Comparison of ENCODE assay signal across 9 cellular contexts in genomic region chr14:55438066-55438683, GRCh38. TPM values are rescaled to one million over a fixed set of nuclear protein-coding genes. Genes with fewer than 3 reads are reported as not detected.
DNase-seq lines count a peak whose midpoint lies in the region; ATAC-seq and TF ChIP-seq lines count a peak whose summit lies in the region.
"Had no signal": no experiment of that assay in that cellular context is flagged by ENCODE, and none has a peak within 500 bp of the region (broad histone marks: within the 10 kb centered on the region; RNA-seq: fewer than 3 reads in every experiment).

No MANE protein-coding gene starts in this region.

- ATAC-seq in HG03521 (IDR thresholded peaks at IDR 0.05; ENCODE audit: unreplicated experiment) (peak; percentile 48), GM19395 (IDR thresholded peaks at IDR 0.05; ENCODE audit: unreplicated experiment) (no peak)

- H3K4me3 Mint-ChIP-seq in activated CD4-positive, alpha-beta memory T cell treated with anti-CD3 and anti-CD28 coated beads, Interleukin-2, amount 10 ng/mL, durations not matched to agents 7 days and 5 days: no peak overlapping the region

- CTCF ChIA-PET in activated CD4-positive, alpha-beta memory T cell treated with anti-CD3 and anti-CD28 coated beads, Interleukin-2, amount 10 ng/mL, durations not matched to agents 7 days and 5 days (lab: Charles Lee): interaction anchor here (1.2 to 5.6 kb wide), 3 partner anchors 8 to 1036 kb away, joined by 4 to 30 read pairs (median 5); no protein-coding TSS in a partner anchor

- no peaks in the 10 kb centered on the region for H3K36me3 Mint-ChIP-seq in activated CD4-positive, alpha-beta memory T cell treated with anti-CD3 and anti-CD28 coated beads, Interleukin-2, amount 10 ng/mL, durations not matched to agents 7 days and 5 days (ENCODE audit: low read depth)

- H3K4me1 Mint-ChIP-seq in activated CD4-positive, alpha-beta memory T cell treated with anti-CD3 and anti-CD28 coated beads, Interleukin-2, amount 10 ng/mL, durations not matched to agents 7 days and 5 days: peaks cover 17% of the 10 kb centered on the region

- H3K27me3 Mint-ChIP-seq in activated CD4-positive, alpha-beta memory T cell treated with anti-CD3 and anti-CD28 coated beads, Interleukin-2, amount 10 ng/mL, durations not matched to agents 7 days and 5 days: no peaks in the 10 kb centered on the region

- DNase-seq in DMS79 (lab: John Stamatoyannopoulos, UW) (peak; percentile 60), NCI-H82 treated with DMSO at 0.1 percent for 48 hours (lab: John Stamatoyannopoulos, UW; ENCODE audit: unreplicated experiment) (peak; percentile 46), choroid plexus epithelial cell (ENCODE audit: low read depth) (peak; percentile 88), myocyte (ENCODE audit: low read depth) (peak; percentile 63)
- no peak for DNase-seq in activated CD4-positive, alpha-beta memory T cell treated with anti-CD3 and anti-CD28 coated beads, Interleukin-2, amount 10 ng/mL, durations not matched to agents 7 days and 5 days
- no peak for DNase-seq in stimulated activated CD4-positive, alpha-beta T cell treated with anti-CD3 and anti-CD28 coated beads, Interleukin-4, amount 100 ng/mL, for 4 hours

- H3K27ac Mint-ChIP-seq in activated CD4-positive, alpha-beta memory T cell treated with anti-CD3 and anti-CD28 coated beads, Interleukin-2, amount 10 ng/mL, durations not matched to agents 7 days and 5 days: no peak overlapping the region

- H3K4me3 ChIP-seq in choroid plexus epithelial cell (ENCODE audit: low read depth, low read length): no peak overlapping the region
- H3K4me3 ChIP-seq: lung had no signal

- peak; percentile 76 for TF ChIP-seq CTCF in choroid plexus epithelial cell (conservative IDR thresholded peaks at IDR 0.05; ENCODE audit: low read depth, low read length)

- POLR2A ChIA-PET in activated CD4-positive, alpha-beta memory T cell treated with anti-CD3 and anti-CD28 coated beads, Interleukin-2, amount 10 ng/mL, durations not matched to agents 7 days and 5 days (lab: Charles Lee): no interaction called here

- H3K9me3 Mint-ChIP-seq in activated CD4-positive, alpha-beta memory T cell treated with anti-CD3 and anti-CD28 coated beads, Interleukin-2, amount 10 ng/mL, durations not matched to agents 7 days and 5 days: no peaks in the 10 kb centered on the region

RNA-seq across cellular contexts. Expression of gene TBPL2, which starts 2.2 kb away (rescaled TPM):
- total RNA-seq in myocyte: not detected in 2 replicates
- polyA plus RNA-seq in myocyte (2012): not detected
- total RNA-seq in activated CD4-positive, alpha-beta memory T cell treated with anti-CD3 and anti-CD28 coated beads, Interleukin-2, amount 10 ng/mL, durations not matched to agents 7 days and 5 days: not detected
- total RNA-seq: lung had no signal
- polyA plus RNA-seq: lung had no signal

RNA-seq across cellular contexts. Expression of gene ATG14, which starts 26.5 kb away (rescaled TPM):
- 14.9 and 15.3 TPM in 2 replicates for total RNA-seq in myocyte
- 8.5 TPM for polyA plus RNA-seq in myocyte (2012)
- 1 to 10 TPM; 5.5 TPM for total RNA-seq in activated CD4-positive, alpha-beta memory T cell treated with anti-CD3 and anti-CD28 coated beads, Interleukin-2, amount 10 ng/mL, durations not matched to agents 7 days and 5 days

Comparison
In these comparisons a context has a peak if more than half of its experiments do, and no peak if none do; other contexts are left out.
1. DNase-seq: peak in DMS79 (single experiment), NCI-H82 treated with DMSO at 0.1 percent for 48 hours (single experiment), choroid plexus epithelial cell (single experiment) and myocyte (single experiment); none in activated CD4-positive, alpha-beta memory T cell treated with anti-CD3 and anti-CD28 coated beads, Interleukin-2, amount 10 ng/mL, durations not matched to agents 7 days and 5 days (single experiment) and stimulated activated CD4-positive, alpha-beta T cell treated with anti-CD3 and anti-CD28 coated beads, Interleukin-4, amount 100 ng/mL, for 4 hours (0 of 2).